ENCODE assay signal across 8 cellular contexts in genomic region chr19:42075616-42076374, GRCh38. TPM values are rescaled to one million over a fixed set of nuclear protein-coding genes. Genes with fewer than 3 reads are reported as not detected.
DNase-seq lines count a peak whose midpoint lies in the region; ATAC-seq and FAIRE-seq lines count a peak whose summit lies in the region.

Gene ZNF574 (plus strand): TSS chr19:42076166. CDS start chr19:42078607, 2,441 bp downstream.

- H3K27me3 Mint-ChIP-seq in activated T-cell treated with anti-CD3 and anti-CD28 coated beads, Interleukin-2, amount 50 U/mL, for 72 hours (ENCODE audit: low read depth) = peaks cover under 1% of the 10 kb centered on the region

- peaks cover 17% of the 10 kb centered on the region for H3K4me1 ChIP-seq in muscle layer of colon (ENCODE audit: insufficient read depth, low read length)

- peak within 1 kb of the TSS; percentile 95 for H3K9ac ChIP-seq in muscle layer of colon (ENCODE audit: low read length)

- H3K27ac ChIP-seq in KOPT-K1 (ENCODE audit: low read depth, low read length, poor library complexity, severe bottlenecking) = peak within 1 kb of the TSS; percentile 96
- H3K27ac ChIP-seq in muscle layer of colon (ENCODE audit: low read depth, low read length) = peak within 1 kb of the TSS; percentile 98

- peak within 1 kb of the TSS; percentile 95 to 99 for H3K4me3 Mint-ChIP-seq in activated T-cell treated with anti-CD3 and anti-CD28 coated beads, Interleukin-2, amount 50 U/mL, for 72 hours

- ATAC-seq in GM21786 (IDR thresholded peaks at IDR 0.05; ENCODE audit: unreplicated experiment) = peak; percentile 92
- peak; percentile 96 for ATAC-seq in activated T-cell treated with anti-CD3 and anti-CD28 coated beads, Interleukin-2, amount 50 U/mL, for 72 hours (replicated peaks in 1 of 2)
- peak; percentile 97 for ATAC-seq in esophagus mucosa

- DNase-seq in DMS79 (lab: John Stamatoyannopoulos, UW) (peak; percentile 99), RCC 7860 (ENCODE audit: low spot score) (peak; percentile 96)
- DNase-seq in activated T-cell treated with anti-CD3 and anti-CD28 coated beads, Interleukin-2, amount 50 U/mL, for 72 hours = peak; percentile 98 to 100
- DNase-seq in stimulated activated CD8-positive, alpha-beta memory T cell treated with anti-CD3 and anti-CD28 coated beads, Interleukin-7, amount 100 ng/mL, for 24 hours (ENCODE audit: low read depth) = peak; percentile 90

- H3K36me3 ChIP-seq in KOPT-K1 (ENCODE audit: insufficient read depth, low read length) (peaks cover 30% of the 10 kb centered on the region), muscle layer of colon (ENCODE audit: insufficient read depth, low read length) (peaks cover 2% of the 10 kb centered on the region)

- H3K36me3 Mint-ChIP-seq in activated T-cell treated with anti-CD3 and anti-CD28 coated beads, Interleukin-2, amount 50 U/mL, for 72 hours (ENCODE audit: insufficient read depth in 2 of 2) = peaks cover 5 to 12% of the 10 kb centered on the region in 2 donors

- FAIRE-seq in RCC 7860 (lab: Jason Lieb, UNC) = peak; percentile 94

- no peaks in the 10 kb centered on the region for H3K9me3 Mint-ChIP-seq in activated T-cell treated with anti-CD3 and anti-CD28 coated beads, Interleukin-2, amount 50 U/mL, for 72 hours

- H3K9me3 ChIP-seq in KOPT-K1 (ENCODE audit: insufficient read depth, low read length, poor library complexity, severe bottlenecking) (no peaks in the 10 kb centered on the region), muscle layer of colon (ENCODE audit: low read length) (no peaks in the 10 kb centered on the region)

- H3K27me3 ChIP-seq in muscle layer of colon (ENCODE audit: control insufficient read depth in 1 of 2, insufficient read depth in 2 of 2, low read length in 2 of 2) = no peaks in the 10 kb centered on the region

- peak within 1 kb of the TSS; percentile 82 to 88 for H3K4me3 ChIP-seq in muscle layer of colon (ENCODE audit: low read depth in 1 of 2, low read length in 2 of 2)

- H3K27ac Mint-ChIP-seq in activated T-cell treated with anti-CD3 and anti-CD28 coated beads, Interleukin-2, amount 50 U/mL, for 72 hours = peak within 1 kb of the TSS; percentile 96

- peaks cover 45% of the 10 kb centered on the region for H3K4me1 Mint-ChIP-seq in activated T-cell treated with anti-CD3 and anti-CD28 coated beads, Interleukin-2, amount 50 U/mL, for 72 hours (ENCODE audit: low read depth)

RNA-seq across cellular contexts. Expression of gene ZNF574, which starts in this region (rescaled TPM):
- 10 to 100 TPM; 11.5 to 12.2 TPM for total RNA-seq in activated T-cell treated with anti-CD3 and anti-CD28 coated beads, Interleukin-2, amount 50 U/mL, for 72 hours
- 9.7 TPM for total RNA-seq in esophagus mucosa

Comparison
In these comparisons a context has a peak if more than half of its experiments do, and no peak if none do; other contexts are left out.
1. Peak in every context shown above with its lines: DNase-seq, ATAC-seq, H3K4me3 ChIP-seq and H3K27ac ChIP-seq.